ENCODE assay signal across 1 cellular context in the genomic region with DNA sequence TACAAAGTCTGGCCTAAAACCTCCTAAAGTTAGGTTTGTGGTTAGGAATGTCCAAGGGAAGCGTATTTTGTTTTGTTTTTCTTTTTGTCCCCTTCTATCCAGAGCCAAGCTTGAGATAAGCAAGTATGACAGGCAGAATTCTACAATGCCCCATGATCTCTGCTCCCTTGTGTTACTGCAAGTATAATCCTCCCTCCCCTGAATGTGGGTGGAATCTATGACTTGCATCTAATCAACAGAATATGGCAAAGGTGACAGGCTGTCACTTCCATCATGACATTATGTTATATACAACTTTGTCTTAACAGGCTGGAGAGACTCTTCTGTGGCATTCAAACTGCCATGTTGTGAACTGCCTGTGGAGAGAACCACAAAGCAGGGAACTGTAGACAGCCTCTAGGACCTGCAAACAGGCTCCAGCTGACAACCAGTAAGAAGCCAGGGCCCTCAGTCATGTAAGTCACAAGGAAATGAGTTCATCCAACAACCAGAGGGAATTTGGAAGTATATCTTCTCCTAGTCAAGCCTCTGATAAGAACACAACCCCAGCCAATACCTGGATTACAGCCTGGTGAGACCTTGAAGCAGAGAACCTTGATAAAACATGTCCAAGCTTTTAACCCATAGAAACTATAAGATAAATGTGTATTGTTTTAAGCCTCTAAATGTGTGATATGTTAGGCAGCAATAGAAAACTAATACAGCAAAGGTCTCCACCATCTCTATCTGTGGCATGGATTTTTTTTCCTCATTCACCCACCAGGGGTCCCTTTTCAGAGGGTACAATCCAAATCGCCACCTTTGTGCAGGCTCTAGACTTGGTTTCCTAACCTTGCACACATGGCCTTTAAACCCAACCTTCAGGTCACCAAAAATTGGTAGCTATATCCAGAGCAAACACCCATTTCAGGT.
TF ChIP-seq lines count a peak whose summit lies in the region.

No MANE protein-coding gene starts in this region.

TF ChIP-seq in GM23338, 12 proteins besides CTCF, POLR2A, EP300 and RAD21:
- no peak for TF ChIP-seq STAT1 (IDR thresholded peaks at IDR 0.05; ENCODE audit: unreplicated experiment)
- no peak for TF ChIP-seq REST (IDR thresholded peaks at IDR 0.05; ENCODE audit: unreplicated experiment)
- no peak for TF ChIP-seq ZNF331 (CRISPR knock-in tag; IDR thresholded peaks at IDR 0.05; ENCODE audit: low read depth)
- no peak for TF ChIP-seq CREB1 (CRISPR knock-in tag; IDR thresholded peaks at IDR 0.05; ENCODE audit: low read depth)
- TF ChIP-seq EZH2 (IDR thresholded peaks at IDR 0.05; ENCODE audit: low read depth, unreplicated experiment) = no peak
TF ChIP-seq in GM23338: peak in this region for 0.
